In genomic region chr3:193342551-193342950, GRCh38 we compare ENCODE assay signal across 22 cellular contexts. TPM values are rescaled to one million over a fixed set of nuclear protein-coding genes. Genes with fewer than 3 reads are reported as not detected.
DNase-seq lines count a peak whose midpoint lies in the region; ATAC-seq, FAIRE-seq and TF ChIP-seq lines count a peak whose summit lies in the region.
"Had no signal": no experiment of that assay in that cellular context is flagged by ENCODE, and none has a peak within 500 bp of the region (broad histone marks: within the 10 kb centered on the region; RNA-seq: fewer than 3 reads in every experiment).

No MANE protein-coding gene starts in this region.

- H3K9me1 ChIP-seq in K562 (ENCODE audit: control insufficient read depth, insufficient read depth, low read length) = no peaks in the 10 kb centered on the region

- peaks cover 5% of the 10 kb centered on the region for H3K27me3 Mint-ChIP-seq in activated T-cell treated with anti-CD3 and anti-CD28 coated beads, Interleukin-2, amount 50 U/mL, for 24 hours

- DNase-seq in cardiac muscle cell (ENCODE audit: low read depth in 1 of 2, low spot score in 1 of 2) (peak in 1 of 2 donors; percentile 78), Right ventricle myocardium superior (no peak), K562 (ENCODE audit: extremely low read depth in 1 of 4, low spot score in 3 of 4) (no peak), mesendoderm (peak; percentile 44), DMS114 treated with DMSO at 0.1 percent for 48 hours (lab: John Stamatoyannopoulos, UW; ENCODE audit: unreplicated experiment) (no peak), HepG2 (ENCODE audit: low spot score) (no peak)
- DNase-seq in activated T-cell treated with anti-CD3 and anti-CD28 coated beads, Interleukin-2, amount 50 U/mL, for 24 hours = no peak
- DNase-seq: DMS53; NCI-H1105; NCI-H187; NCI-H510A treated with DMSO at 0.1 percent for 48 hours; NK-92 treated with Interleukin-12 subunit alpha and Interleukin-12 subunit beta, amount 100 ng/mL, for 24 hours; SIG-M5 had no signal

- WGBS in K562 (ENCODE audit: insufficient coverage, low coverage, missing lambda C conversion rate) = 0% methylated on average over 2 of the region's 2 CpGs
- no CpG with 5 or more reads among the region's 2 CpGs for WGBS in mesendoderm (ENCODE audit: extremely low coverage, insufficient coverage, low lambda C conversion rate)
- WGBS in HepG2 (ENCODE audit: low lambda C conversion rate) = 0% methylated on average over 1 of the region's 2 CpGs

- no peak for FAIRE-seq in K562 (lab: Jason Lieb, UNC)
- no peak for FAIRE-seq in HepG2 (lab: Jason Lieb, UNC)

- no peak overlapping the region for H3K56ac ChIP-seq in mesendoderm (ENCODE audit: low read length)

- H3K4me1 ChIP-seq in cardiac muscle cell (ENCODE audit: low read depth) (peaks cover 12% of the 10 kb centered on the region), K562 (replicated peaks in 1 of 2; ENCODE audit: control insufficient read depth in 2 of 2, insufficient read depth in 2 of 2, low read length in 2 of 2) (no peaks in the 10 kb centered on the region), mesendoderm (ENCODE audit: control insufficient read depth, low read depth, low read length) (peaks cover 1% of the 10 kb centered on the region), HepG2 (ENCODE audit: insufficient read depth, low read length) (no peaks in the 10 kb centered on the region)

- H3K27ac ChIP-seq in cardiac muscle cell (peak overlapping the region; percentile 60), K562 (ENCODE audit: extremely low read depth, low read depth, low read length) (no peak overlapping the region), mesendoderm (ENCODE audit: low read depth, low read length) (no peak overlapping the region), HepG2 (ENCODE audit: extremely low read length, insufficient read depth, low read length) (no peak overlapping the region)

- H3K9ac ChIP-seq in K562 (ENCODE audit: insufficient read depth in 1 of 2, low read depth in 2 of 2, low read length in 2 of 2) (no peak overlapping the region), mesendoderm (ENCODE audit: low read length) (no peak overlapping the region), HepG2 (ENCODE audit: insufficient read depth, low read depth, low read length) (no peak overlapping the region)

- no peaks in the 10 kb centered on the region for H3K36me3 Mint-ChIP-seq in activated T-cell treated with anti-CD3 and anti-CD28 coated beads, Interleukin-2, amount 50 U/mL, for 24 hours (ENCODE audit: low read depth)
- H3K36me3 Mint-ChIP-seq: CD14-positive monocyte, IgD-negative memory B cell had no signal

- no peak overlapping the region for H3K27ac Mint-ChIP-seq in activated T-cell treated with anti-CD3 and anti-CD28 coated beads, Interleukin-2, amount 50 U/mL, for 24 hours
- H3K27ac Mint-ChIP-seq: CD14-positive monocyte had no signal

- no peak for TF ChIP-seq CTCF in cardiac muscle cell (IDR thresholded peaks at IDR 0.05; ENCODE audit: low read depth, low read length)
- TF ChIP-seq CTCF in K562 (IDR thresholded peaks at IDR 0.05 in 2 of 3, conservative IDR thresholded peaks at IDR 0.05 in 1 of 3; ENCODE audit: insufficient read depth in 2 of 3, low read depth in 1 of 3, low read length in 3 of 3) = no peak
- TF ChIP-seq CTCF in HepG2 (CRISPR knock-in tag; IDR thresholded peaks at IDR 0.05) = no peak

- H2BK120ac ChIP-seq in mesendoderm (ENCODE audit: low read depth, low read length) = no peak overlapping the region

- H3K4me2 ChIP-seq in K562 (ENCODE audit: insufficient read depth, low read length) (no peak overlapping the region), mesendoderm (ENCODE audit: low read length) (no peak overlapping the region), HepG2 (ENCODE audit: low read depth, low read length) (no peak overlapping the region)

- ATAC-seq in Right ventricle myocardium superior (ENCODE audit: poor library complexity) (no peak), K562 (no peak), GM18498 (IDR thresholded peaks at IDR 0.05; ENCODE audit: unreplicated experiment) (no peak), HepG2 (no peak)

- H3K4me3 ChIP-seq in cardiac muscle cell (no peak overlapping the region), K562 (no peak overlapping the region), mesendoderm (ENCODE audit: low read length) (no peak overlapping the region), HepG2 (replicated peaks in 1 of 3; ENCODE audit: insufficient read depth in 1 of 3, low read depth in 2 of 3, low read length in 3 of 3) (no peak overlapping the region)
- H3K4me3 ChIP-seq: HAP-1 had no signal

- no peak overlapping the region for H3K4ac ChIP-seq in mesendoderm (ENCODE audit: low read depth, low read length)

- H4K8ac ChIP-seq in mesendoderm (ENCODE audit: low read depth, low read length) = no peak overlapping the region

- no peaks in the 10 kb centered on the region for H3K79me1 ChIP-seq in mesendoderm (ENCODE audit: low read length)

- intact Hi-C loops in Right ventricle myocardium superior (cut with DNase I) = no loop called here
- intact Hi-C loops in K562 (cut with micrococcal nuclease) = no loop called here
- intact Hi-C loops in HepG2 (cut with micrococcal nuclease; ENCODE audit: unreplicated experiment) = no loop called here

- H2AFZ ChIP-seq in K562 (ENCODE audit: low read depth, low read length) (no peak overlapping the region), HepG2 (ENCODE audit: low read length) (no peak overlapping the region)

- TF ChIP-seq POLR2A in K562 (conservative IDR thresholded peaks at IDR 0.05) = no peak
- no peak for TF ChIP-seq POLR2A in HepG2 (IDR thresholded peaks at IDR 0.05; ENCODE audit: insufficient read depth in 1 of 2, low read depth in 2 of 2, low read length in 2 of 2)

- no peaks in the 10 kb centered on the region for H3K79me2 ChIP-seq in K562 (ENCODE audit: control insufficient read depth, insufficient read depth, low read length)
- no peaks in the 10 kb centered on the region for H3K79me2 ChIP-seq in mesendoderm (ENCODE audit: control insufficient read depth, insufficient read depth, low read length)
- H3K79me2 ChIP-seq in HepG2 (ENCODE audit: insufficient read depth, low read length) = no peaks in the 10 kb centered on the region

- no peaks in the 10 kb centered on the region for H4K20me1 ChIP-seq in K562 (replicated peaks; ENCODE audit: control insufficient read depth, insufficient read depth, low read length)
- no peaks in the 10 kb centered on the region for H4K20me1 ChIP-seq in HepG2 (ENCODE audit: insufficient read depth, low read length)

- H2BK5ac ChIP-seq in mesendoderm (ENCODE audit: low read length) = no peak overlapping the region

- no peak overlapping the region for H4K5ac ChIP-seq in mesendoderm (ENCODE audit: low read length)

- H3K23ac ChIP-seq in mesendoderm (ENCODE audit: low read length) = no peak overlapping the region

- POLR2A ChIA-PET in K562 (lab: Yijun Ruan, JAX) (interaction anchor here (0.6 kb wide), 1 partner anchor 544 kb away, joined by 3 read pairs; no protein-coding TSS in a partner anchor), HepG2 (lab: Yijun Ruan, JAX) (no interaction called here)

- BruUV-seq in K562 (replicated peaks; lab: Mats Ljungman, UMichigan) (no TSS peak), HepG2 (replicated peaks; lab: Mats Ljungman, UMichigan) (no TSS peak)

- H3K9me3 ChIP-seq in cardiac muscle cell (ENCODE audit: low read depth) (no peaks in the 10 kb centered on the region), K562 (replicated peaks; ENCODE audit: control insufficient read depth, insufficient read depth, low read depth, low read length) (no peaks in the 10 kb centered on the region), HepG2 (ENCODE audit: low read length) (no peaks in the 10 kb centered on the region)
- H3K9me3 ChIP-seq: HAP-1 had no signal

- TF ChIP-seq RAD21 in K562 (CRISPR knock-in tag; conservative IDR thresholded peaks at IDR 0.05 in 1 of 2, IDR thresholded peaks at IDR 0.05 in 1 of 2) = no peak
- no peak for TF ChIP-seq RAD21 in HepG2 (CRISPR knock-in tag; IDR thresholded peaks at IDR 0.05)

- no peaks in the 10 kb centered on the region for H3K9me3 Mint-ChIP-seq in activated T-cell treated with anti-CD3 and anti-CD28 coated beads, Interleukin-2, amount 50 U/mL, for 24 hours

- TF ChIP-seq EP300 in K562 (IDR thresholded peaks at IDR 0.05; ENCODE audit: low read length) (no peak), HepG2 (IDR thresholded peaks at IDR 0.05; ENCODE audit: low read depth in 2 of 2, low read length in 2 of 2) (no peak), HepG2 (CRISPR knock-in tag; IDR thresholded peaks at IDR 0.05; ENCODE audit: borderline replicate concordance) (no peak)

- no peaks in the 10 kb centered on the region for H3K4me1 Mint-ChIP-seq in activated T-cell treated with anti-CD3 and anti-CD28 coated beads, Interleukin-2, amount 50 U/mL, for 24 hours (ENCODE audit: low read depth)
- H3K4me1 Mint-ChIP-seq: CD14-positive monocyte, IgD-negative memory B cell had no signal

- H2BK15ac ChIP-seq in mesendoderm (replicated peaks; ENCODE audit: low read depth) = no peak overlapping the region

- H3K27me3 ChIP-seq in cardiac muscle cell (no peaks in the 10 kb centered on the region), K562 (ENCODE audit: control insufficient read depth in 2 of 2, insufficient read depth in 2 of 2, low read length in 2 of 2) (no peaks in the 10 kb centered on the region), mesendoderm (ENCODE audit: insufficient read depth, low read length, poor library complexity) (no peaks in the 10 kb centered on the region), HepG2 (ENCODE audit: control insufficient read depth in 1 of 2, insufficient read depth in 2 of 2, low read length in 2 of 2) (0 out of 5 replicates have a peak, but pooled peaks cover 0 to 7% of the 10 kb centered on the region in 2 experiments)

- H3K36me3 ChIP-seq in cardiac muscle cell = no peaks in the 10 kb centered on the region
- H3K36me3 ChIP-seq in K562 (ENCODE audit: control insufficient read depth, insufficient read depth, low read length) = no peaks in the 10 kb centered on the region
- no peaks in the 10 kb centered on the region for H3K36me3 ChIP-seq in mesendoderm (ENCODE audit: control insufficient read depth, insufficient read depth, low read length)
- H3K36me3 ChIP-seq in HepG2 (replicated peaks in 1 of 2; ENCODE audit: control insufficient read depth in 1 of 2, insufficient read depth in 2 of 2, low read length in 2 of 2) = no peaks in the 10 kb centered on the region
- H3K36me3 ChIP-seq: HAP-1 had no signal

- CTCF ChIA-PET in K562 (lab: Yijun Ruan, JAX; ENCODE audit: low intra/inter-chr PET ratio) = no interaction called here
- CTCF ChIA-PET in HepG2 (lab: Yijun Ruan, JAX; ENCODE audit: low intra/inter-chr PET ratio, low total read pairs) = no interaction called here

- H3K4me3 Mint-ChIP-seq in activated T-cell treated with anti-CD3 and anti-CD28 coated beads, Interleukin-2, amount 50 U/mL, for 24 hours = no peak overlapping the region
- H3K4me3 Mint-ChIP-seq: CD14-positive monocyte, IgD-negative memory B cell had no signal

- no peak overlapping the region for H2AK5ac ChIP-seq in mesendoderm (ENCODE audit: low read length)

- in situ Hi-C loops in K562 (cut with MboI) (no loop called here), HepG2 (cut with HindIII; ENCODE audit: extremely low pct_ligation_motif_present, low pct_unique_long_range_greater_than_20kb) (no loop called here)

- no peak overlapping the region for H3K18ac ChIP-seq in mesendoderm (ENCODE audit: low read length)

RNA-seq across cellular contexts. Expression of gene ATP13A5, which starts 36.0 kb away (rescaled TPM):
- not detected in 2 replicates for total RNA-seq in cardiac muscle cell
- 0.11 and 0.16 TPM in 2 replicates for polyA plus RNA-seq in cardiac muscle cell
- total RNA-seq in Right ventricle myocardium superior = not detected
- not detected in 2 replicates for total RNA-seq in K562 (2011; cell fraction: chromatin; rRNA removed; ENCODE audit: low replicate concordance)
- not detected in 2 replicates for total RNA-seq in K562 (2011; cell fraction: nucleolus; rRNA removed)
- total RNA-seq in K562 (2011; cell fraction: nucleoplasm; rRNA removed) = not detected in 2 replicates
- not detected in 2 replicates for total RNA-seq in K562 (2014; rRNA removed)
- not detected in 2 replicates for total RNA-seq in K562 (2014; rRNA removed; fragmentation: Illumina TruSeq; extraction: Trizol)
- not detected in 2 replicates for total RNA-seq in K562 (2015; rRNA removed; fragmentation: Illumina TruSeq; extraction: Trizol)
- total RNA-seq in K562 (2021) = not detected in 2 replicates
- polyA plus RNA-seq in K562 (2011; rRNA removed) = not detected in 2 replicates
- polyA plus RNA-seq in K562 (2011; cell fraction: cytosol; rRNA removed) = not detected in 2 replicates
- polyA plus RNA-seq in K562 (2011; cell fraction: nucleus; rRNA removed) = not detected in 2 replicates
- polyA plus RNA-seq in K562 (2012) = not detected in 2 replicates
- polyA plus RNA-seq in K562 (2014; fragmentation: Illumina TruSeq; extraction: Trizol) = not detected in 2 replicates
- polyA plus RNA-seq in K562 (2014; fragmentation: Nextera tagmentation; extraction: Ambion mirVana) = not detected
- not detected in 2 replicates for polyA plus RNA-seq in K562 (2014; rRNA removed)
- not detected in 2 replicates for polyA minus RNA-seq in K562 (2011; rRNA and poly(A)+ RNA removed)
- polyA minus RNA-seq in K562 (2011; cell fraction: cytosol; rRNA and poly(A)+ RNA removed) = not detected in 2 replicates
- not detected in 2 replicates for polyA minus RNA-seq in K562 (2011; cell fraction: nucleus; rRNA and poly(A)+ RNA removed)
- not detected for polyA plus RNA-seq in mesendoderm (2013, experiment 1 of 2)
- not detected for polyA plus RNA-seq in mesendoderm (2013, experiment 2 of 2)
- total RNA-seq in HepG2 (2016; rRNA removed; fragmentation: Illumina TruSeq; extraction: Trizol) = not detected in 2 replicates
- total RNA-seq in HepG2 (2016; cell fraction: cytosol; rRNA removed; fragmentation: Illumina TruSeq; extraction: Trizol; ENCODE audit: low read depth) = not detected in 2 replicates
- total RNA-seq in HepG2 (2016; cell fraction: insoluble cytoplasmic fraction; rRNA removed; fragmentation: Illumina TruSeq; extraction: Trizol) = not detected in 2 replicates
- not detected in 2 replicates for total RNA-seq in HepG2 (2016; cell fraction: membrane; rRNA removed; fragmentation: Illumina TruSeq; extraction: Trizol)
- not detected in 2 replicates for total RNA-seq in HepG2 (2016; cell fraction: nucleus; rRNA removed; fragmentation: Illumina TruSeq; extraction: Trizol)
- polyA plus RNA-seq in HepG2 (2011; rRNA removed) = not detected in 2 replicates
- not detected in 2 replicates for polyA plus RNA-seq in HepG2 (2011; cell fraction: cytosol; rRNA removed)
- polyA plus RNA-seq in HepG2 (2011; cell fraction: nucleus; rRNA removed) = not detected in 2 replicates
- polyA plus RNA-seq in HepG2 (2012) = not detected in 2 replicates
- polyA plus RNA-seq in HepG2 (2016; cell fraction: cytosol; fragmentation: Illumina TruSeq; extraction: Trizol; ENCODE audit: low read depth) = not detected in 2 replicates
- not detected in 2 replicates for polyA plus RNA-seq in HepG2 (2016; cell fraction: insoluble cytoplasmic fraction; fragmentation: Illumina TruSeq; extraction: Trizol; ENCODE audit: low read depth)
- not detected in 2 replicates for polyA plus RNA-seq in HepG2 (2016; cell fraction: membrane; fragmentation: Illumina TruSeq; extraction: Trizol; ENCODE audit: low read depth)
- polyA plus RNA-seq in HepG2 (2016; cell fraction: nucleus; fragmentation: Illumina TruSeq; extraction: Trizol; ENCODE audit: insufficient read depth, low read depth) = not detected in 2 replicates
- polyA minus RNA-seq in HepG2 (2011; rRNA and poly(A)+ RNA removed; ENCODE audit: low replicate concordance) = not detected in 2 replicates
- polyA minus RNA-seq in HepG2 (2011; cell fraction: cytosol; rRNA and poly(A)+ RNA removed) = not detected in 2 replicates
- not detected in 2 replicates for polyA minus RNA-seq in HepG2 (2011; cell fraction: nucleus; rRNA and poly(A)+ RNA removed)
- total RNA-seq: A673, HT1080, LHCN-M2, OCI-LY7, RPMI7951 had no signal
- polyA plus RNA-seq: CD14-positive monocyte, IgD-negative memory B cell had no signal
